In the genomic region with DNA sequence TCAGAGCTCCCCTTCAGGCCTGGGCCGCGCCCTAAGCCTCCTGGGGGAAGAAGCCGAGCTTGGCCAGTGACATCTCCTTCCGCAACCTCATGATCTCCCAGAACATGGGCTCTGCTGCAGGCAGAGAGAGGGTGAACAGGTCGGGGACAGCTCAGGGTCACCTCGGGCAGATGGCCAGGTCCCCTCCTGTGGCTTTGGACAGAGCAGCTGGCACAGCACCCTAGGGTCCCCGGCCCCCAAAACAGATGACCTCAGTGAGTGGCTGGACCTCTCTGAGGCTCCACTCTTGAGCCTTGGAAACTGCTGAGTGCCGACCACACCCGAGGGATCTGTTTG, we compare ENCODE assay signal across 17 cellular contexts. TPM values are rescaled to one million over a fixed set of nuclear protein-coding genes. Genes with fewer than 3 reads are reported as not detected.
DNase-seq lines count a peak whose midpoint lies in the region; TF ChIP-seq lines count a peak whose summit lies in the region.
"Had no signal": no experiment of that assay in that cellular context is flagged by ENCODE, and none has a peak within 500 bp of the region (broad histone marks: within the 10 kb centered on the region; RNA-seq: fewer than 3 reads in every experiment).

No MANE protein-coding gene starts in this region.

- DNase-seq in activated T-cell treated with anti-CD3 and anti-CD28 coated beads, Interleukin-2, amount 50 U/mL, for 24 hours = peak; percentile 34
- no peak for DNase-seq in activated T-cell treated with anti-CD3 and anti-CD28 coated beads, Interleukin-2, amount 50 U/mL, for 1 hour
- DNase-seq in testis = no peak
- DNase-seq in D341Med (ENCODE audit: low spot score) = no peak
- no peak for DNase-seq in GM03348 (ENCODE audit: low spot score)
- no peak for DNase-seq in GM10248 (ENCODE audit: extremely low spot score)
- DNase-seq: GF-D8 had no signal

- H3K9me3 ChIP-seq in muscle layer of colon (ENCODE audit: low read length) (no peaks in the 10 kb centered on the region), testis (no peaks in the 10 kb centered on the region)
- H3K9me3 ChIP-seq: HAP-1, MG63 had no signal

- no peaks in the 10 kb centered on the region for H3K27me3 ChIP-seq in muscle layer of colon (ENCODE audit: control insufficient read depth in 1 of 2, insufficient read depth in 2 of 2, low read length in 2 of 2)
- H3K27me3 ChIP-seq in testis = no peaks in the 10 kb centered on the region
- H3K27me3 ChIP-seq: MG63 had no signal

- POLR2A ChIA-PET in GM10248 (lab: Yijun Ruan, JAX) = interaction anchor here (1.9 kb wide), 1 partner anchor 70 kb away, joined by 9 read pairs; the partner anchor contains the start of gene FTH1

- H3K4me3 ChIP-seq in muscle layer of colon (ENCODE audit: low read depth in 1 of 2, low read length in 2 of 2) (no peak overlapping the region), testis (no peak overlapping the region)
- H3K4me3 ChIP-seq: HAP-1, MG63 had no signal

- no peaks in the 10 kb centered on the region for H3K36me3 Mint-ChIP-seq in activated T-cell treated with anti-CD3 and anti-CD28 coated beads, Interleukin-2, amount 50 U/mL, for 24 hours (ENCODE audit: low read depth)
- no peaks in the 10 kb centered on the region for H3K36me3 Mint-ChIP-seq in brain
- H3K36me3 Mint-ChIP-seq: activated CD4-positive, alpha-beta memory T cell treated with anti-CD3 and anti-CD28 coated beads for 36 hours; activated naive CD8-positive, alpha-beta T cell treated with anti-CD3 and anti-CD28 coated beads for 36 hours; CD8-positive, alpha-beta memory T cell had no signal

- TF ChIP-seq CTCF in brain (conservative IDR thresholded peaks at IDR 0.05) (no peak), testis (IDR thresholded peaks at IDR 0.05) (no peak), GM10248 (IDR thresholded peaks at IDR 0.05; ENCODE audit: control extremely low read depth, extremely low read depth, low read depth, missing control alignments) (no peak)

- no peak for TF ChIP-seq POLR2A in testis (IDR thresholded peaks at IDR 0.05)

- H3K9me3 Mint-ChIP-seq in activated T-cell treated with anti-CD3 and anti-CD28 coated beads, Interleukin-2, amount 50 U/mL, for 24 hours = no peaks in the 10 kb centered on the region
- H3K9me3 Mint-ChIP-seq in brain = no peaks in the 10 kb centered on the region
- H3K9me3 Mint-ChIP-seq: activated CD4-positive, alpha-beta memory T cell treated with anti-CD3 and anti-CD28 coated beads for 36 hours; activated naive CD8-positive, alpha-beta T cell treated with anti-CD3 and anti-CD28 coated beads for 36 hours; CD8-positive, alpha-beta memory T cell; nephron progenitor cell had no signal

- CTCF ChIA-PET in GM10248 (lab: Yijun Ruan, JAX) = interaction anchor here (0.8 to 11.6 kb wide), 50 partner anchors 12 to 449 kb away, joined by 3 to 424 read pairs (median 6); partner anchors contain the start of genes BEST1, FADS1, FEN1 and FTH1

- no peak overlapping the region for H3K27ac Mint-ChIP-seq in activated T-cell treated with anti-CD3 and anti-CD28 coated beads, Interleukin-2, amount 50 U/mL, for 24 hours
- H3K27ac Mint-ChIP-seq in brain = peak overlapping the region in 3 of 5 experiments; percentile 8 to 96 (median 34)
- H3K27ac Mint-ChIP-seq: activated CD4-positive, alpha-beta memory T cell treated with anti-CD3 and anti-CD28 coated beads for 36 hours; activated naive CD8-positive, alpha-beta T cell treated with anti-CD3 and anti-CD28 coated beads for 36 hours; nephron progenitor cell had no signal

- peaks cover 10% of the 10 kb centered on the region for H3K4me1 Mint-ChIP-seq in activated T-cell treated with anti-CD3 and anti-CD28 coated beads, Interleukin-2, amount 50 U/mL, for 24 hours (ENCODE audit: low read depth)
- peaks cover 19% of the 10 kb centered on the region for H3K4me1 Mint-ChIP-seq in brain

- intact Hi-C loops in testis (cut with DNase I; ENCODE audit: low total_unique reads) = loop anchor here (2.0 kb wide), 1 partner anchor 49 kb away; no protein-coding TSS in a partner anchor

- 62% methylated on average over 9 of the region's 9 CpGs; no CpG with 5 or more reads in 1 of the 2 donors for WGBS in testis, 2 donors

- H3K27me3 Mint-ChIP-seq in activated T-cell treated with anti-CD3 and anti-CD28 coated beads, Interleukin-2, amount 50 U/mL, for 24 hours = no peaks in the 10 kb centered on the region
- H3K27me3 Mint-ChIP-seq in brain = no peaks in the 10 kb centered on the region
- H3K27me3 Mint-ChIP-seq: activated CD4-positive, alpha-beta memory T cell treated with anti-CD3 and anti-CD28 coated beads for 36 hours; activated naive CD8-positive, alpha-beta T cell treated with anti-CD3 and anti-CD28 coated beads for 36 hours had no signal

- no peak overlapping the region for H3K4me3 Mint-ChIP-seq in activated T-cell treated with anti-CD3 and anti-CD28 coated beads, Interleukin-2, amount 50 U/mL, for 24 hours
- H3K4me3 Mint-ChIP-seq in brain = no peak overlapping the region
- H3K4me3 Mint-ChIP-seq: activated CD4-positive, alpha-beta memory T cell treated with anti-CD3 and anti-CD28 coated beads for 36 hours; activated naive CD8-positive, alpha-beta T cell treated with anti-CD3 and anti-CD28 coated beads for 36 hours; nephron progenitor cell had no signal

- no peak overlapping the region for H3K9ac ChIP-seq in muscle layer of colon (ENCODE audit: low read length)

- H3K27ac ChIP-seq in muscle layer of colon (ENCODE audit: low read depth, low read length) (peak overlapping the region; percentile 34), testis (peak overlapping the region; percentile 14 to 62)
- H3K27ac ChIP-seq: 22Rv1 had no signal

- H3K36me3 ChIP-seq in muscle layer of colon (ENCODE audit: insufficient read depth, low read length) (peaks cover 29% of the 10 kb centered on the region), testis (ENCODE audit: low read depth, missing control alignments) (no peaks in the 10 kb centered on the region)
- H3K36me3 ChIP-seq: HAP-1, MG63 had no signal

- H3K4me1 ChIP-seq in muscle layer of colon (ENCODE audit: insufficient read depth, low read length) (peaks cover 5% of the 10 kb centered on the region), testis (peaks cover 28% of the 10 kb centered on the region)
- H3K4me1 ChIP-seq: HAP-1 had no signal

RNA-seq across cellular contexts. Expression of gene FADS3, which starts 6.9 kb away (rescaled TPM):
- 13.7 TPM for polyA plus RNA-seq in brain (ENCODE audit: insufficient read depth, low read depth, low replicate concordance)
- total RNA-seq in testis = 10 to 100 TPM; 50.6 to 88.5 TPM
- 20.5 TPM for polyA plus RNA-seq in testis (ENCODE audit: insufficient read depth, low read depth, low replicate concordance)

RNA-seq across cellular contexts. Expression of gene RAB3IL1, which starts 19.2 kb away (rescaled TPM):
- polyA plus RNA-seq in brain (ENCODE audit: insufficient read depth, low read depth, low replicate concordance) = 5.9 TPM
- 10 to 100 TPM; 57.7 to 65.8 TPM for total RNA-seq in testis
- polyA plus RNA-seq in testis (ENCODE audit: insufficient read depth, low read depth, low replicate concordance) = 88.2 TPM
- total RNA-seq: activated naive CD8-positive, alpha-beta T cell treated with anti-CD3 and anti-CD28 coated beads for 36 hours; mononuclear cell had no signal
- polyA plus RNA-seq: CD8-positive, alpha-beta memory T cell had no signal

RNA-seq across cellular contexts. Expression of gene BEST1, which starts 51.9 kb away (rescaled TPM):
- 12.1 TPM for polyA plus RNA-seq in brain (ENCODE audit: insufficient read depth, low read depth, low replicate concordance)
- total RNA-seq in testis = 10 to 100 TPM; 21.0 to 33.4 TPM
- 9.2 TPM for polyA plus RNA-seq in testis (ENCODE audit: insufficient read depth, low read depth, low replicate concordance)

Comparison
In these comparisons a context has a peak if more than half of its experiments do, and no peak if none do; other contexts are left out.
1. RNA of gene RAB3IL1, which starts 19.2 kb away (polyA plus RNA-seq): 88.2 TPM in testis (single experiment); 5.9 TPM in brain (single experiment); every median in the first group is over 10 times any median in the second.